ENCODE assay signal across 8 cellular contexts in genomic region chr6:26033132-26033941, GRCh38. TPM values are rescaled to one million over a fixed set of nuclear protein-coding genes. Genes with fewer than 3 reads are reported as not detected.
DNase-seq lines count a peak whose midpoint lies in the region; ATAC-seq, FAIRE-seq and TF ChIP-seq lines count a peak whose summit lies in the region.

No MANE protein-coding gene starts in this region.

- H3K4me1 ChIP-seq in iPS-20b (ENCODE audit: insufficient read depth, low read length): peaks cover 26% of the 10 kb centered on the region

- no peak for TF ChIP-seq CTCF in bronchial epithelial cell (IDR thresholded peaks at IDR 0.05; ENCODE audit: insufficient read depth, low read length, severe bottlenecking)

- H3K36me3 ChIP-seq in bronchial epithelial cell (ENCODE audit: control insufficient read depth, insufficient read depth, low read length): no peaks in the 10 kb centered on the region
- H3K36me3 ChIP-seq in iPS-20b (ENCODE audit: insufficient read depth, low read depth, low read length): no peaks in the 10 kb centered on the region

- H3K27me3 ChIP-seq in bronchial epithelial cell (ENCODE audit: control insufficient read depth, insufficient read depth, low read length) (no peaks in the 10 kb centered on the region), iPS-20b (ENCODE audit: insufficient read depth, low read length) (no peaks in the 10 kb centered on the region)

- DNase-seq in AG08396 (ENCODE audit: low spot score): peak; percentile 85
- peak; percentile 98 for DNase-seq in NCI-H2029 treated with DMSO at 0.1 percent for 48 hours (lab: John Stamatoyannopoulos, UW)
- DNase-seq in T1000 (lab: John Stamatoyannopoulos, UW): peak; percentile 84
- peak; percentile 95 for DNase-seq in bronchial epithelial cell (ENCODE audit: low read depth)
- peak; percentile 96 for DNase-seq in skeletal muscle cell (ENCODE audit: low read depth)

- H3K9me3 ChIP-seq in iPS-20b (ENCODE audit: insufficient read depth, low read depth, low read length): no peaks in the 10 kb centered on the region

- peak; percentile 50 for ATAC-seq in GM18858 (IDR thresholded peaks at IDR 0.05; ENCODE audit: unreplicated experiment)
- peak; percentile 63 for ATAC-seq in HG03045 (IDR thresholded peaks at IDR 0.05; ENCODE audit: unreplicated experiment)

- no peak for FAIRE-seq in bronchial epithelial cell (lab: Jason Lieb, UNC)

- H3K4me3 ChIP-seq in bronchial epithelial cell (ENCODE audit: low read depth, low read length) (peak overlapping the region; percentile 41), iPS-20b (ENCODE audit: low read length) (peak overlapping the region; percentile 87), skeletal muscle cell (ENCODE audit: low read depth, low read length) (peak overlapping the region; percentile 63)

- peak overlapping the region; percentile 88 for H3K27ac ChIP-seq in iPS-20b (ENCODE audit: low read length)

- H3K9ac ChIP-seq in iPS-20b (ENCODE audit: low read depth, low read length): peak overlapping the region; percentile 98

RNA-seq across cellular contexts. Expression of gene HFE, which starts 53.9 kb away (rescaled TPM):
- 3.7 and 4.6 TPM in 2 replicates for total RNA-seq in bronchial epithelial cell

Comparison
In these comparisons a context has a peak if more than half of its experiments do, and no peak if none do; other contexts are left out.
1. Peak in every context shown above with its lines: DNase-seq, ATAC-seq, H3K4me3 ChIP-seq and H3K27ac ChIP-seq.